Comparison of ENCODE assay signal across 19 cellular contexts in genomic region chr7:106075937-106076336, GRCh38. TPM values are rescaled to one million over a fixed set of nuclear protein-coding genes. Genes with fewer than 3 reads are reported as not detected.
DNase-seq lines count a peak whose midpoint lies in the region; ATAC-seq and TF ChIP-seq lines count a peak whose summit lies in the region.
"Had no signal": no experiment of that assay in that cellular context is flagged by ENCODE, and none has a peak within 500 bp of the region (broad histone marks: within the 10 kb centered on the region; RNA-seq: fewer than 3 reads in every experiment).

No MANE protein-coding gene starts in this region.

- H3K9me2 ChIP-seq in neural cell (ENCODE audit: insufficient read depth, low read length), result no peaks in the 10 kb centered on the region

- H3K4me3 ChIP-seq in neural cell (ENCODE audit: low read length), result peak overlapping the region; percentile 1
- H3K4me3 ChIP-seq: pancreas, upper lobe of left lung had no signal

- H3K4me1 Mint-ChIP-seq in activated T-cell treated with anti-CD3 and anti-CD28 coated beads, Interleukin-2, amount 50 U/mL, for 4 hours (ENCODE audit: low read depth), result peaks cover 39% of the 10 kb centered on the region

- no peaks in the 10 kb centered on the region for H3K27me3 Mint-ChIP-seq in activated T-cell treated with anti-CD3 and anti-CD28 coated beads, Interleukin-2, amount 50 U/mL, for 4 hours (ENCODE audit: low read depth)
- H3K27me3 Mint-ChIP-seq: activated naive CD8-positive, alpha-beta T cell treated with anti-CD3 and anti-CD28 coated beads for 36 hours; activated T-helper 17 cell treated with anti-CD3 and anti-CD28 coated beads, Interleukin-2, amount 50 U/mL, for 72 hours; brain; stimulated activated naive CD8-positive, alpha-beta T cell treated with anti-CD3 and anti-CD28 coated beads, Interleukin-15, Interleukin-2, amounts not matched to agents 100 ng/mL and 50 ng/mL, for 24 hours had no signal

- no peaks in the 10 kb centered on the region for H4K20me1 ChIP-seq in neural cell (ENCODE audit: insufficient read depth)

- H3K4me2 ChIP-seq in neural cell (ENCODE audit: low read length), result no peak overlapping the region

- H2AFZ ChIP-seq in neural cell (ENCODE audit: low read depth, low read length), result no peak overlapping the region

- no peak for ATAC-seq in activated T-cell treated with anti-CD3 and anti-CD28 coated beads, Interleukin-2, amount 50 U/mL, for 4 hours
- ATAC-seq: activated CD8-positive, alpha-beta memory T cell treated with anti-CD3 and anti-CD28 coated beads, Interleukin-2, amount 10 ng/mL, durations not matched to agents 7 days and 5 days; activated T-helper 17 cell treated with anti-CD3 and anti-CD28 coated beads, Interleukin-2, amount 50 U/mL, for 72 hours; naive thymus-derived CD4-positive, alpha-beta T cell; pancreas had no signal

- no peaks in the 10 kb centered on the region for H3K79me2 ChIP-seq in neural cell (replicated peaks; ENCODE audit: insufficient read depth, low read length)

- H3K36me3 ChIP-seq in neural cell (ENCODE audit: insufficient read depth, low read length), result no peaks in the 10 kb centered on the region
- H3K36me3 ChIP-seq: pancreas, upper lobe of left lung had no signal

- no peak overlapping the region for H3K9ac ChIP-seq in neural cell (ENCODE audit: low read length)

- H3K9me3 ChIP-seq in neural cell (ENCODE audit: low read length), result no peaks in the 10 kb centered on the region
- H3K9me3 ChIP-seq: pancreas, upper lobe of left lung had no signal

- no peaks in the 10 kb centered on the region for H3F3A ChIP-seq in neural cell (ENCODE audit: insufficient read depth, low read length, poor library complexity, severe bottlenecking)

- H3K4me3 Mint-ChIP-seq in activated T-cell treated with anti-CD3 and anti-CD28 coated beads, Interleukin-2, amount 50 U/mL, for 4 hours, result no peak overlapping the region
- H3K4me3 Mint-ChIP-seq: activated CD8-positive, alpha-beta memory T cell treated with anti-CD3 and anti-CD28 coated beads, Interleukin-2, amount 10 ng/mL, durations not matched to agents 7 days and 5 days; activated naive CD8-positive, alpha-beta T cell treated with anti-CD3 and anti-CD28 coated beads for 36 hours; activated T-helper 17 cell treated with anti-CD3 and anti-CD28 coated beads, Interleukin-2, amount 50 U/mL, for 72 hours; brain; immature natural killer cell; naive thymus-derived CD4-positive, alpha-beta T cell; stimulated activated naive CD8-positive, alpha-beta T cell treated with anti-CD3 and anti-CD28 coated beads, Interleukin-15, Interleukin-2, amounts not matched to agents 100 ng/mL and 50 ng/mL, for 24 hours had no signal

- no peaks in the 10 kb centered on the region for H3K9me3 Mint-ChIP-seq in activated T-cell treated with anti-CD3 and anti-CD28 coated beads, Interleukin-2, amount 50 U/mL, for 4 hours
- H3K9me3 Mint-ChIP-seq: activated naive CD8-positive, alpha-beta T cell treated with anti-CD3 and anti-CD28 coated beads for 36 hours; activated T-helper 17 cell treated with anti-CD3 and anti-CD28 coated beads, Interleukin-2, amount 50 U/mL, for 72 hours; immature natural killer cell; naive thymus-derived CD4-positive, alpha-beta T cell; stimulated activated naive CD8-positive, alpha-beta T cell treated with anti-CD3 and anti-CD28 coated beads, Interleukin-15, Interleukin-2, amounts not matched to agents 100 ng/mL and 50 ng/mL, for 24 hours had no signal

- H3K27me3 ChIP-seq in neural cell (ENCODE audit: insufficient read depth, low read depth, low read length), result no peaks in the 10 kb centered on the region
- H3K27me3 ChIP-seq: pancreas, upper lobe of left lung had no signal

- DNase-seq in DMS79 treated with DMSO at 0.1 percent for 48 hours (lab: John Stamatoyannopoulos, UW), result peak; percentile 77
- peak; percentile 56 for DNase-seq in KBM-7
- DNase-seq in activated T-cell treated with anti-CD3 and anti-CD28 coated beads, Interleukin-2, amount 50 U/mL, for 4 hours, result no peak
- no peak for DNase-seq in CD1c-positive myeloid dendritic cell (ENCODE audit: extremely low spot score)
- no peak for DNase-seq in NK-92 treated with Interleukin-12 subunit alpha and Interleukin-12 subunit beta, amount 100 ng/mL, for 24 hours (lab: John Stamatoyannopoulos, UW)
- DNase-seq: activated CD4-positive, alpha-beta T cell treated with anti-CD3 and anti-CD28 coated beads for 4 hours; activated CD8-positive, alpha-beta memory T cell treated with anti-CD3 and anti-CD28 coated beads, Interleukin-2, amount 10 ng/mL, durations not matched to agents 7 days and 5 days; activated naive CD8-positive, alpha-beta T cell treated with anti-CD3 and anti-CD28 coated beads for 36 hours; AML-193; immature natural killer cell; naive thymus-derived CD4-positive, alpha-beta T cell; pancreas; stimulated activated CD4-positive, alpha-beta T cell treated with anti-CD3 and anti-CD28 coated beads, Interleukin-2, amount 100 ng/mL, for 24 hours; upper lobe of left lung had no signal

- no peak for TF ChIP-seq RAD21 in neural cell (conservative IDR thresholded peaks at IDR 0.05)

- no peak for TF ChIP-seq EP300 in neural cell (conservative IDR thresholded peaks at IDR 0.05; ENCODE audit: poor library complexity, severe bottlenecking)

- TF ChIP-seq CTCF in VCaP (conservative IDR thresholded peaks at IDR 0.05) (no peak), neural cell (IDR thresholded peaks at IDR 0.05; ENCODE audit: poor library complexity, severe bottlenecking) (no peak)

- peak overlapping the region; percentile 15; the same call in 1 of the 2 replicates for H3K27ac ChIP-seq in VCaP
- H3K27ac ChIP-seq in neural cell (ENCODE audit: low read length), result no peak overlapping the region
- H3K27ac ChIP-seq: pancreas, upper lobe of left lung had no signal

- H3K36me3 Mint-ChIP-seq in activated T-cell treated with anti-CD3 and anti-CD28 coated beads, Interleukin-2, amount 50 U/mL, for 4 hours (ENCODE audit: insufficient read depth), result no peaks in the 10 kb centered on the region
- H3K36me3 Mint-ChIP-seq: activated naive CD8-positive, alpha-beta T cell treated with anti-CD3 and anti-CD28 coated beads for 36 hours; brain; immature natural killer cell had no signal

- in situ Hi-C loops in KBM-7 (cut with MboI; ENCODE audit: low pct_unique_long_range_greater_than_20kb, low sequenced_read_pairs), result no loop called here

TF ChIP-seq in neural cell, 6 proteins besides CTCF, POLR2A, EP300 and RAD21:
- TF ChIP-seq POLR2AphosphoS5 (IDR thresholded peaks at IDR 0.05), result no peak
- no peak for TF ChIP-seq REST (IDR thresholded peaks at IDR 0.05; ENCODE audit: borderline replicate concordance)
- TF ChIP-seq EZH2 (IDR thresholded peaks at IDR 0.05; ENCODE audit: borderline replicate concordance, insufficient read depth, low read length, poor library complexity, severe bottlenecking), result no peak
- no peak for TF ChIP-seq SMC3 (conservative IDR thresholded peaks at IDR 0.05; ENCODE audit: poor library complexity)
- TF ChIP-seq TAF1 (IDR thresholded peaks at IDR 0.05; ENCODE audit: low read depth), result no peak
- TF ChIP-seq MXI1 (conservative IDR thresholded peaks at IDR 0.05; ENCODE audit: poor library complexity, severe bottlenecking), result no peak

RNA-seq across cellular contexts. Expression of gene SYPL1, which starts 36.2 kb away (rescaled TPM):
- polyA plus RNA-seq in neural cell, result 17.4 and 22.8 TPM in 2 replicates
- polyA minus RNA-seq in neural cell, result 13.1 and 13.4 TPM in 2 replicates
- total RNA-seq in activated T-cell treated with anti-CD3 and anti-CD28 coated beads, Interleukin-2, amount 50 U/mL, for 4 hours, result 10 to 100 TPM; 20.0 to 24.1 (median 21.5) TPM

Comparison
In these comparisons a context has a peak if more than half of its experiments do, and no peak if none do; other contexts are left out.
1. DNase-seq: peak in DMS79 treated with DMSO at 0.1 percent for 48 hours (single experiment) and KBM-7 (single experiment); none in activated T-cell treated with anti-CD3 and anti-CD28 coated beads, Interleukin-2, amount 50 U/mL, for 4 hours (single experiment), CD1c-positive myeloid dendritic cell (single experiment) and NK-92 treated with Interleukin-12 subunit alpha and Interleukin-12 subunit beta, amount 100 ng/mL, for 24 hours (single experiment).